1 cellular context compared by ENCODE assay signal in the genomic region with DNA sequence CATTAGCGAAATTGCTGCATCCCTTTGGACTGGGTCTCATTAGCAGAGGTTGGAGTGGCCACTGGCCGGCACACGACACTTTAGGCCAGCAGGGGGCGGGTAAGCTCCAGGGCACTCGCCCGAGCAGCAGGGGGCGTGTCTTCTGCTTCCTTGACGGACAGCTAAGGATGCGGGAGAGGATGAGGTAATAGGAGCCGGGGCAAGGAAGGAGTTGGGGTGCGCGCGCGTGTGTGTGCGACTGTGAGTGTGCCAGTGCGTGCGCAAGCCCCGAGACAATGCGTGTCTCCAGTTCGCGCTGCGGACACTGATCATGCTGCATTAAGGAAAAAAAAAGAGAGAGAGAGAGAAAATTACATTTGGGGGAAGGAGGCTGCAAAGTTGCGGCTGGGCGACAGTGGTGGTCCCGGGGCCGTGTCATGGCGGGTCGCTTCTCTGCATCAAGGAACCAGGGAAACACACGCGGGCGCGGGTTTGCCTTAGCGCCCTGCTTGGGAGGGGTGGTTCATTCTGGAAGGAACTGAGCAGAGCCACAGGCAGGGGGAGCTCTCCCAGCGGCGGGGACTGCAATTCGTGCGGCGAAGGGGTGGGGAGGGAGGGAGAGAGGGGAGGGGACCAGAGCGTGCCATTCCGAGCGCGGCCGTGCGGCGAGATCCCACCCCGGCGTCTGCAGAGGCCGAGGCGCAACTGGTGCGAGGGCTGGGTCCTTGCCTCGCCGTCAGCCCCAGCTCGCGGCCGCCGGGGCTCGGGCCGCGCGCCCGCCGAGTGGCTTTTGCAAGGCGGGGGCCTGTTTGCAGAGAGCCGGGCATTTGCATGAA.
TF ChIP-seq lines count a peak whose summit lies in the region.

A gene (plus strand): TSS at position 625 of the 815 bp plus-strand sequence. CDS start 464 bp downstream, outside the sequence.

TF ChIP-seq in HepG2, 621 proteins besides CTCF, POLR2A, EP300 and RAD21 (continued from another document and continues in another):
- TF ChIP-seq, protein P1, sequence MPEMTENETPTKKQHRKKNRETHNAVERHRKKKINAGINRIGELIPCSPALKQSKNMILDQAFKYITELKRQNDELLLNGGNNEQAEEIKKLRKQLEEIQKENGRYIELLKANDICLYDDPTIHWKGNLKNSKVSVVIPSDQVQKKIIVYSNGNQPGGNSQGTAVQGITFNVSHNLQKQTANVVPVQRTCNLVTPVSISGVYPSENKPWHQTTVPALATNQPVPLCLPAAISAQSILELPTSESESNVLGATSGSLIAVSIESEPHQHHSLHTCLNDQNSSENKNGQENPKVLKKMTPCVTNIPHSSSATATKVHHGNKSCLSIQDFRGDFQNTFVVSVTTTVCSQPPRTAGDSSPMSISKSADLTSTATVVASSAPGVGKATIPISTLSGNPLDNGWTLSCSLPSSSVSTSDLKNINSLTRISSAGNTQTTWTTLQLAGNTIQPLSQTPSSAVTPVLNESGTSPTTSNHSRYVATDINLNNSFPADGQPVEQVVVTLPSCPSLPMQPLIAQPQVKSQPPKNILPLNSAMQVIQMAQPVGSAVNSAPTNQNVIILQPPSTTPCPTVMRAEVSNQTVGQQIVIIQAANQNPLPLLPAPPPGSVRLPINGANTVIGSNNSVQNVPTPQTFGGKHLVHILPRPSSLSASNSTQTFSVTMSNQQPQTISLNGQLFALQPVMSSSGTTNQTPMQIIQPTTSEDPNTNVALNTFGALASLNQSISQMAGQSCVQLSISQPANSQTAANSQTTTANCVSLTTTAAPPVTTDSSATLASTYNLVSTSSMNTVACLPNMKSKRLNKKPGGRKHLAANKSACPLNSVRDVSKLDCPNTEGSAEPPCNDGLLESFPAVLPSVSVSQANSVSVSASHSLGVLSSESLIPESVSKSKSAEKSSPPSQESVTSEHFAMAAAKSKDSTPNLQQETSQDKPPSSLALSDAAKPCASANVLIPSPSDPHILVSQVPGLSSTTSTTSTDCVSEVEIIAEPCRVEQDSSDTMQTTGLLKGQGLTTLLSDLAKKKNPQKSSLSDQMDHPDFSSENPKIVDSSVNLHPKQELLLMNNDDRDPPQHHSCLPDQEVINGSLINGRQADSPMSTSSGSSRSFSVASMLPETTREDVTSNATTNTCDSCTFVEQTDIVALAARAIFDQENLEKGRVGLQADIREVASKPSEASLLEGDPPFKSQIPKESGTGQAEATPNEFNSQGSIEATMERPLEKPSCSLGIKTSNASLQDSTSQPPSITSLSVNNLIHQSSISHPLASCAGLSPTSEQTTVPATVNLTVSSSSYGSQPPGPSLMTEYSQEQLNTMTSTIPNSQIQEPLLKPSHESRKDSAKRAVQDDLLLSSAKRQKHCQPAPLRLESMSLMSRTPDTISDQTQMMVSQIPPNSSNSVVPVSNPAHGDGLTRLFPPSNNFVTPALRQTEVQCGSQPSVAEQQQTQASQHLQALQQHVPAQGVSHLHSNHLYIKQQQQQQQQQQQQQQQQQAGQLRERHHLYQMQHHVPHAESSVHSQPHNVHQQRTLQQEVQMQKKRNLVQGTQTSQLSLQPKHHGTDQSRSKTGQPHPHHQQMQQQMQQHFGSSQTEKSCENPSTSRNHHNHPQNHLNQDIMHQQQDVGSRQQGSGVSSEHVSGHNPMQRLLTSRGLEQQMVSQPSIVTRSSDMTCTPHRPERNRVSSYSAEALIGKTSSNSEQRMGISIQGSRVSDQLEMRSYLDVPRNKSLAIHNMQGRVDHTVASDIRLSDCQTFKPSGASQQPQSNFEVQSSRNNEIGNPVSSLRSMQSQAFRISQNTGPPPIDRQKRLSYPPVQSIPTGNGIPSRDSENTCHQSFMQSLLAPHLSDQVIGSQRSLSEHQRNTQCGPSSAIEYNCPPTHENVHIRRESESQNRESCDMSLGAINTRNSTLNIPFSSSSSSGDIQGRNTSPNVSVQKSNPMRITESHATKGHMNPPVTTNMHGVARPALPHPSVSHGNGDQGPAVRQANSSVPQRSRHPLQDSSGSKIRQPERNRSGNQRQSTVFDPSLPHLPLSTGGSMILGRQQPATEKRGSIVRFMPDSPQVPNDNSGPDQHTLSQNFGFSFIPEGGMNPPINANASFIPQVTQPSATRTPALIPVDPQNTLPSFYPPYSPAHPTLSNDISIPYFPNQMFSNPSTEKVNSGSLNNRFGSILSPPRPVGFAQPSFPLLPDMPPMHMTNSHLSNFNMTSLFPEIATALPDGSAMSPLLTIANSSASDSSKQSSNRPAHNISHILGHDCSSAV (CRISPR knock-in tag; IDR thresholded peaks at IDR 0.05; ENCODE audit: borderline replicate concordance) = no peak
- TF ChIP-seq KLF15 (CRISPR knock-in tag; IDR thresholded peaks at IDR 0.05; ENCODE audit: borderline replicate concordance) (0 out of 2 replicates have a peak, but pooled peaks have one; percentile 42), ZNF224 (CRISPR knock-in tag; IDR thresholded peaks at IDR 0.05) (0 out of 2 replicates have a peak, but pooled peaks have one; percentile 38), HMG20B (CRISPR knock-in tag; conservative IDR thresholded peaks at IDR 0.05) (no peak), CBFB (CRISPR knock-in tag; IDR thresholded peaks at IDR 0.05) (0 out of 2 replicates have a peak, but pooled peaks have one; percentile 9), PHB2 (IDR thresholded peaks at IDR 0.05; ENCODE audit: partially characterized antibody) (no peak), ZNF766 (CRISPR knock-in tag; IDR thresholded peaks at IDR 0.05; ENCODE audit: borderline replicate concordance) (no peak), ZC3H4 (CRISPR knock-in tag; IDR thresholded peaks at IDR 0.05; ENCODE audit: borderline replicate concordance) (no peak), RELA (CRISPR knock-in tag; IDR thresholded peaks at IDR 0.05) (no peak), ZC3H13 (CRISPR knock-in tag; IDR thresholded peaks at IDR 0.05) (no peak), RARG (CRISPR knock-in tag; IDR thresholded peaks at IDR 0.05; ENCODE audit: low read depth) (no peak)
- TF ChIP-seq, protein P2, sequence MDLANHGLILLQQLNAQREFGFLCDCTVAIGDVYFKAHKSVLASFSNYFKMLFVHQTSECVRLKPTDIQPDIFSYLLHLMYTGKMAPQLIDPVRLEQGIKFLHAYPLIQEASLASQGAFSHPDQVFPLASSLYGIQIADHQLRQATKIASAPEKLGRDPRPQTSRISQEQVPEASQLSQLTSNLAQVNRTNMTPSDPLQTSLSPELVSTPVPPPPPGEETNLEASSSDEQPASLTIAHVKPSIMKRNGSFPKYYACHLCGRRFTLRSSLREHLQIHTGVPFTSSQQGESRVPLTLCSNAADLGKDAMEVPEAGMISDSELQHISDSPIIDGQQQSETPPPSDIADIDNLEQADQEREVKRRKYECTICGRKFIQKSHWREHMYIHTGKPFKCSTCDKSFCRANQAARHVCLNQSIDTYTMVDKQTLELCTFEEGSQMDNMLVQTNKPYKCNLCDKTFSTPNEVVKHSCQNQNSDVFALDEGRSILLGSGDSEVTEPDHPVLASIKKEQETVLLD (CRISPR knock-in tag; IDR thresholded peaks at IDR 0.05; ENCODE audit: low read depth) = no peak
- TF ChIP-seq, protein P3, sequence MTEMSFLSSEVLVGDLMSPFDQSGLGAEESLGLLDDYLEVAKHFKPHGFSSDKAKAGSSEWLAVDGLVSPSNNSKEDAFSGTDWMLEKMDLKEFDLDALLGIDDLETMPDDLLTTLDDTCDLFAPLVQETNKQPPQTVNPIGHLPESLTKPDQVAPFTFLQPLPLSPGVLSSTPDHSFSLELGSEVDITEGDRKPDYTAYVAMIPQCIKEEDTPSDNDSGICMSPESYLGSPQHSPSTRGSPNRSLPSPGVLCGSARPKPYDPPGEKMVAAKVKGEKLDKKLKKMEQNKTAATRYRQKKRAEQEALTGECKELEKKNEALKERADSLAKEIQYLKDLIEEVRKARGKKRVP (CRISPR knock-in tag; IDR thresholded peaks at IDR 0.05) = peak in 1 of 2 experiments; percentile 64; a peak in 1 of 4 replicates
- TF ChIP-seq, protein P4, sequence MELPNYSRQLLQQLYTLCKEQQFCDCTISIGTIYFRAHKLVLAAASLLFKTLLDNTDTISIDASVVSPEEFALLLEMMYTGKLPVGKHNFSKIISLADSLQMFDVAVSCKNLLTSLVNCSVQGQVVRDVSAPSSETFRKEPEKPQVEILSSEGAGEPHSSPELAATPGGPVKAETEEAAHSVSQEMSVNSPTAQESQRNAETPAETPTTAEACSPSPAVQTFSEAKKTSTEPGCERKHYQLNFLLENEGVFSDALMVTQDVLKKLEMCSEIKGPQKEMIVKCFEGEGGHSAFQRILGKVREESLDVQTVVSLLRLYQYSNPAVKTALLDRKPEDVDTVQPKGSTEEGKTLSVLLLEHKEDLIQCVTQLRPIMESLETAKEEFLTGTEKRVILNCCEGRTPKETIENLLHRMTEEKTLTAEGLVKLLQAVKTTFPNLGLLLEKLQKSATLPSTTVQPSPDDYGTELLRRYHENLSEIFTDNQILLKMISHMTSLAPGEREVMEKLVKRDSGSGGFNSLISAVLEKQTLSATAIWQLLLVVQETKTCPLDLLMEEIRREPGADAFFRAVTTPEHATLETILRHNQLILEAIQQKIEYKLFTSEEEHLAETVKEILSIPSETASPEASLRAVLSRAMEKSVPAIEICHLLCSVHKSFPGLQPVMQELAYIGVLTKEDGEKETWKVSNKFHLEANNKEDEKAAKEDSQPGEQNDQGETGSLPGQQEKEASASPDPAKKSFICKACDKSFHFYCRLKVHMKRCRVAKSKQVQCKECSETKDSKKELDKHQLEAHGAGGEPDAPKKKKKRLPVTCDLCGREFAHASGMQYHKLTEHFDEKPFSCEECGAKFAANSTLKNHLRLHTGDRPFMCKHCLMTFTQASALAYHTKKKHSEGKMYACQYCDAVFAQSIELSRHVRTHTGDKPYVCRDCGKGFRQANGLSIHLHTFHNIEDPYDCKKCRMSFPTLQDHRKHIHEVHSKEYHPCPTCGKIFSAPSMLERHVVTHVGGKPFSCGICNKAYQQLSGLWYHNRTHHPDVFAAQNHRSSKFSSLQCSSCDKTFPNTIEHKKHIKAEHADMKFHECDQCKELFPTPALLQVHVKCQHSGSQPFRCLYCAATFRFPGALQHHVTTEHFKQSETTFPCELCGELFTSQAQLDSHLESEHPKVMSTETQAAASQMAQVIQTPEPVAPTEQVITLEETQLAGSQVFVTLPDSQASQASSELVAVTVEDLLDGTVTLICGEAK (IDR thresholded peaks at IDR 0.05) = no peak
- TF ChIP-seq, protein P4 (CRISPR knock-in tag; IDR thresholded peaks at IDR 0.05) = peak; percentile 7; the same call in 1 of the 2 replicates
- TF ChIP-seq, protein P5, sequence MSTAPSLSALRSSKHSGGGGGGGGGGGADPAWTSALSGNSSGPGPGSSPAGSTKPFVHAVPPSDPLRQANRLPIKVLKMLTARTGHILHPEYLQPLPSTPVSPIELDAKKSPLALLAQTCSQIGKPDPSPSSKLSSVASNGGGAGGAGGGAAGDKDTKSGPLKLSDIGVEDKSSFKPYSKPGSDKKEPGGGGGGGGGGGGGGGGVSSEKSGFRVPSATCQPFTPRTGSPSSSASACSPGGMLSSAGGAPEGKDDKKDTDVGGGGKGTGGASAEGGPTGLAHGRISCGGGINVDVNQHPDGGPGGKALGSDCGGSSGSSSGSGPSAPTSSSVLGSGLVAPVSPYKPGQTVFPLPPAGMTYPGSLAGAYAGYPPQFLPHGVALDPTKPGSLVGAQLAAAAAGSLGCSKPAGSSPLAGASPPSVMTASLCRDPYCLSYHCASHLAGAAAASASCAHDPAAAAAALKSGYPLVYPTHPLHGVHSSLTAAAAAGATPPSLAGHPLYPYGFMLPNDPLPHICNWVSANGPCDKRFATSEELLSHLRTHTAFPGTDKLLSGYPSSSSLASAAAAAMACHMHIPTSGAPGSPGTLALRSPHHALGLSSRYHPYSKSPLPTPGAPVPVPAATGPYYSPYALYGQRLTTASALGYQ (CRISPR knock-in tag; IDR thresholded peaks at IDR 0.05) = no peak
- TF ChIP-seq, protein P6, sequence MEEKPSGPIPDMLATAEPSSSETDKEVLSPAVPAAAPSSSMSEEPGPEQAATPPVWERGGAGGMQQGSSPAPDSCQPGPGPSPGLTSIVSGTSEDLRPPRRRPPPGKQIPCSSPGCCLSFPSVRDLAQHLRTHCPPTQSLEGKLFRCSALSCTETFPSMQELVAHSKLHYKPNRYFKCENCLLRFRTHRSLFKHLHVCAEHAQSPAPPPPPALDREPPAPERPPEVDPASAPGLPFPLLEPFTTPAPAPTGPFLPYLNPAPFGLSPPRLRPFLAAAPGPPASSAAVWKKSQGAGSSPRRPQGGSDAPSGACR (CRISPR knock-in tag; IDR thresholded peaks at IDR 0.05) = no peak
- TF ChIP-seq, protein P7, sequence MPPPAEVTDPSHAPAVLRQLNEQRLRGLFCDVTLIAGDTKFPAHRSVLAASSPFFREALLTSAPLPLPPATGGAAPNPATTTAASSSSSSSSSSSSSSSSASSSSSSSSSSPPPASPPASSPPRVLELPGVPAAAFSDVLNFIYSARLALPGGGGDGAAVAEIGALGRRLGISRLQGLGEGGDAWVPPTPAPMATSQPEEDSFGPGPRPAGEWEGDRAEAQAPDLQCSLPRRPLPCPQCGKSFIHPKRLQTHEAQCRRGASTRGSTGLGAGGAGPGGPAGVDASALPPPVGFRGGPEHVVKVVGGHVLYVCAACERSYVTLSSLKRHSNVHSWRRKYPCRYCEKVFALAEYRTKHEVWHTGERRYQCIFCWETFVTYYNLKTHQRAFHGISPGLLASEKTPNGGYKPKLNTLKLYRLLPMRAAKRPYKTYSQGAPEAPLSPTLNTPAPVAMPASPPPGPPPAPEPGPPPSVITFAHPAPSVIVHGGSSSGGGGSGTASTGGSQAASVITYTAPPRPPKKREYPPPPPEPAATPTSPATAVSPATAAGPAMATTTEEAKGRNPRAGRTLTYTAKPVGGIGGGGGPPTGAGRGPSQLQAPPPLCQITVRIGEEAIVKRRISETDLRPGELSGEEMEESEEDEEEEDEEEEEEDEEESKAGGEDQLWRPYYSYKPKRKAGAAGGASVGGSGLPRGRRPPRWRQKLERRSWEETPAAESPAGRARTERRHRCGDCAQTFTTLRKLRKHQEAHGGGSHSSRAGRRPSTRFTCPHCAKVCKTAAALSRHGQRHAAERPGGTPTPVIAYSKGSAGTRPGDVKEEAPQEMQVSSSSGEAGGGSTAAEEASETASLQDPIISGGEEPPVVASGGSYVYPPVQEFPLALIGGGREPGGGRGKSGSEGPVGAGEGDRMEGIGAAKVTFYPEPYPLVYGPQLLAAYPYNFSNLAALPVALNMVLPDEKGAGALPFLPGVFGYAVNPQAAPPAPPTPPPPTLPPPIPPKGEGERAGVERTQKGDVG (CRISPR knock-in tag; IDR thresholded peaks at IDR 0.05; ENCODE audit: borderline replicate concordance) = no peak
